Comparison of ENCODE assay signal across 16 cellular contexts in genomic region chr4:8379281-8379680, GRCh38.
DNase-seq lines count a peak whose midpoint lies in the region; ATAC-seq and TF ChIP-seq lines count a peak whose summit lies in the region.
"Had no signal": no experiment of that assay in that cellular context is flagged by ENCODE, and none has a peak within 500 bp of the region (broad histone marks: within the 10 kb centered on the region; RNA-seq: fewer than 3 reads in every experiment).

No MANE protein-coding gene starts in this region.

- H3K36me3 ChIP-seq in left ventricle myocardium inferior (peaks cover 11% of the 10 kb centered on the region), HUES48 (ENCODE audit: control insufficient read depth, insufficient read depth, low read length) (no peaks in the 10 kb centered on the region), lower lobe of right lung (peaks cover 33% of the 10 kb centered on the region), sigmoid colon (peaks cover 0 to 63% (median 15%) of the 10 kb centered on the region in 4 donors)
- H3K36me3 ChIP-seq: BE2C had no signal

- H3K27me3 ChIP-seq in left ventricle myocardium inferior (ENCODE audit: low read depth), result no peaks in the 10 kb centered on the region
- no peaks in the 10 kb centered on the region for H3K27me3 ChIP-seq in HUES48 (ENCODE audit: control insufficient read depth, insufficient read depth, low read length)
- no peaks in the 10 kb centered on the region for H3K27me3 ChIP-seq in lower lobe of right lung (ENCODE audit: low read depth)
- H3K27me3 ChIP-seq in sigmoid colon, result no peaks in the 10 kb centered on the region
- H3K27me3 ChIP-seq: BE2C had no signal

- H3K27ac ChIP-seq in left ventricle myocardium inferior (replicated peaks) (peak overlapping the region; percentile 91), HUES48 (ENCODE audit: low read depth, low read length) (peak overlapping the region; percentile 6), lower lobe of right lung (no peak overlapping the region), sigmoid colon (no peak overlapping the region)
- H3K27ac ChIP-seq: HL-60 had no signal

- no peak for ATAC-seq in lower lobe of right lung
- ATAC-seq in HG03175 (IDR thresholded peaks at IDR 0.05; ENCODE audit: unreplicated experiment), result no peak
- no peak for ATAC-seq in HG03095 (IDR thresholded peaks at IDR 0.05; ENCODE audit: unreplicated experiment)

- H3K4me1 ChIP-seq in left ventricle myocardium inferior, result peaks cover 54% of the 10 kb centered on the region
- peaks cover 6% of the 10 kb centered on the region for H3K4me1 ChIP-seq in HUES48 (ENCODE audit: control insufficient read depth, insufficient read depth, low read length)
- peaks cover 6% of the 10 kb centered on the region for H3K4me1 ChIP-seq in lower lobe of right lung
- peaks cover 0 to 14% (median 13%) of the 10 kb centered on the region in 4 donors for H3K4me1 ChIP-seq in sigmoid colon
- H3K4me1 ChIP-seq: BE2C, Caco-2 had no signal

- H3K9ac ChIP-seq in HUES48 (ENCODE audit: low read depth, low read length), result no peak overlapping the region

- H3K9me3 ChIP-seq in left ventricle myocardium inferior (replicated peaks), result no peaks in the 10 kb centered on the region
- H3K9me3 ChIP-seq in HUES48 (ENCODE audit: control insufficient read depth, insufficient read depth, low read length), result no peaks in the 10 kb centered on the region
- H3K9me3 ChIP-seq in lower lobe of right lung, result no peaks in the 10 kb centered on the region
- H3K9me3 ChIP-seq in sigmoid colon, result no peaks in the 10 kb centered on the region
- H3K9me3 ChIP-seq: BE2C, Caco-2 had no signal

- 95 to 96% methylated on average over 12 of the region's 12 CpGs for whole genome bisulfite sequencing in sigmoid colon, 2 donors

- H3K4me3 ChIP-seq in left ventricle myocardium inferior, result no peak overlapping the region
- no peak overlapping the region for H3K4me3 ChIP-seq in HUES48 (ENCODE audit: low read depth, low read length)
- H3K4me3 ChIP-seq in lower lobe of right lung, result no peak overlapping the region
- no peak overlapping the region for H3K4me3 ChIP-seq in sigmoid colon

- no peak for TF ChIP-seq EP300 in sigmoid colon (IDR thresholded peaks at IDR 0.05)

- DNase-seq in left ventricle myocardium inferior, result peak; percentile 13
- DNase-seq in cardiac septum (ENCODE audit: low spot score), result no peak
- DNase-seq in lower lobe of right lung, result peak; percentile 36
- DNase-seq in sigmoid colon, result peak; percentile 57
- DNase-seq in germinal center (ENCODE audit: low spot score), result no peak
- DNase-seq: BE2C; Caco-2; CD8-positive, alpha-beta memory T cell; DND-41; GF-D8; HCEC 1CT; HFFc6 had no signal

- TF ChIP-seq POLR2A in sigmoid colon (IDR thresholded peaks at IDR 0.05), result no peak

- intact Hi-C loops in left ventricle myocardium inferior (cut with micrococcal nuclease) (no loop called here), cardiac septum (cut with DNase I) (no loop called here), lower lobe of right lung (cut with DNase I) (no loop called here), sigmoid colon (cut with DNase I) (no loop called here)

- TF ChIP-seq CTCF in left ventricle myocardium inferior (IDR thresholded peaks at IDR 0.05; ENCODE audit: borderline replicate concordance), result no peak
- no peak for TF ChIP-seq CTCF in lower lobe of right lung (IDR thresholded peaks at IDR 0.05)
- no peak for TF ChIP-seq CTCF in sigmoid colon (IDR thresholded peaks at IDR 0.05)

Comparison
In these comparisons a context has a peak if more than half of its experiments do, and no peak if none do; other contexts are left out.
1. DNase-seq: peak in left ventricle myocardium inferior (single experiment), lower lobe of right lung (single experiment) and sigmoid colon (single experiment); none in cardiac septum (single experiment) and germinal center (single experiment).
2. H3K27ac ChIP-seq: peak in left ventricle myocardium inferior (single experiment) and HUES48 (single experiment); none in lower lobe of right lung (single experiment) and sigmoid colon (0 of 4).